In the genomic region with DNA sequence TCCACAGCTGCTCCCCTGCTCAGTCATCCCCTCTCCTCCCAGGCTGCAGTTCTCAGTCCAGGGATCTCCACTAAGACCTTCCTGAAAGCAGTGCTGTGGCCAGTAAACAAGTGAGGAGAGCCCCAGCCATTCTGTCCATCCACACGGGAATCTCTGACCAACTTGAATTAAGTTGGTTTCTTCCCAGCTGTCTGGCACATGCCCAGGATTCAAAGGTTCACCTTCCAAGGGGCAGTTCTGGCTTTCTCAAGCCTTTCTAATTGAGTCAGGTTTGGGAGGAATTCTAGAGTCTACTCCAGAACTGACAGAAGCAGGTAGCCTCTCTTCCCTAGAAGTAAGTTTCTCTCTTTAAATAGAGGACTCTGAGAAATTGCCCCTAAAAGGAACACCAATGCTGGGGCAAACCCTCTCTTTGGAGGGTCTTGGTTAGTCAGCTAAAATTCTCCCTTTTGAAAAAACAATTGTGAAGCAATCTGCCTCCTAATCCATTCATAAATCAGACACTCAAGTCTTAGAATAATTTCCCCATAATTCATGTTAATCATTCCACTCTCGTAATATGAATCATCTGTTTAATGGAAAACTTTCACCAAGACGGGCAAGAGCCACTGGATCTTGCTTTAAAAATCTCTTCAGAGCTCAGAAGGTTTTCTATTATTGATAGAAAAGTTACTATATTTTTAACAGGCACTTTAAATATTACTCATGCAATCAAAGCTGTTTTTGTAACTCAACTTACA, we compare ENCODE assay signal across 1 cellular context.
TF ChIP-seq lines count a peak whose summit lies in the region.

No MANE protein-coding gene starts in this region.

TF ChIP-seq in IMR-90, 13 proteins besides CTCF, POLR2A, EP300 and RAD21:
- TF ChIP-seq, protein P1, sequence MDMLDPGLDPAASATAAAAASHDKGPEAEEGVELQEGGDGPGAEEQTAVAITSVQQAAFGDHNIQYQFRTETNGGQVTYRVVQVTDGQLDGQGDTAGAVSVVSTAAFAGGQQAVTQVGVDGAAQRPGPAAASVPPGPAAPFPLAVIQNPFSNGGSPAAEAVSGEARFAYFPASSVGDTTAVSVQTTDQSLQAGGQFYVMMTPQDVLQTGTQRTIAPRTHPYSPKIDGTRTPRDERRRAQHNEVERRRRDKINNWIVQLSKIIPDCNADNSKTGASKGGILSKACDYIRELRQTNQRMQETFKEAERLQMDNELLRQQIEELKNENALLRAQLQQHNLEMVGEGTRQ (IDR thresholded peaks at IDR 0.05; ENCODE audit: low read depth, low read length) = no peak
- TF ChIP-seq SMC3 (IDR thresholded peaks at IDR 0.05; ENCODE audit: low read depth, low read length) = no peak
- TF ChIP-seq FOS (IDR thresholded peaks at IDR 0.05; ENCODE audit: low read depth, low read length) = no peak
- no peak for TF ChIP-seq RCOR1 (IDR thresholded peaks at IDR 0.05; ENCODE audit: insufficient replicate concordance, low read length)
- TF ChIP-seq, protein P2, sequence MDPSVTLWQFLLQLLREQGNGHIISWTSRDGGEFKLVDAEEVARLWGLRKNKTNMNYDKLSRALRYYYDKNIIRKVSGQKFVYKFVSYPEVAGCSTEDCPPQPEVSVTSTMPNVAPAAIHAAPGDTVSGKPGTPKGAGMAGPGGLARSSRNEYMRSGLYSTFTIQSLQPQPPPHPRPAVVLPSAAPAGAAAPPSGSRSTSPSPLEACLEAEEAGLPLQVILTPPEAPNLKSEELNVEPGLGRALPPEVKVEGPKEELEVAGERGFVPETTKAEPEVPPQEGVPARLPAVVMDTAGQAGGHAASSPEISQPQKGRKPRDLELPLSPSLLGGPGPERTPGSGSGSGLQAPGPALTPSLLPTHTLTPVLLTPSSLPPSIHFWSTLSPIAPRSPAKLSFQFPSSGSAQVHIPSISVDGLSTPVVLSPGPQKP (IDR thresholded peaks at IDR 0.05; ENCODE audit: borderline replicate concordance, low read depth, low read length) = no peak
- no peak for TF ChIP-seq NFE2L2 (IDR thresholded peaks at IDR 0.05; ENCODE audit: low read depth, low read length)
- TF ChIP-seq CEBPB (IDR thresholded peaks at IDR 0.05; ENCODE audit: low read depth, low read length) = peak; percentile 47; the same call in 1 of the 2 replicates
- TF ChIP-seq MAFK (IDR thresholded peaks at IDR 0.05; ENCODE audit: low read depth, low read length) = no peak
